ENCODE assay signal across 20 cellular contexts in genomic region chr11:19827399-19828135, GRCh38.
DNase-seq lines count a peak whose midpoint lies in the region; FAIRE-seq and TF ChIP-seq lines count a peak whose summit lies in the region.
"Had no signal": no experiment of that assay in that cellular context is flagged by ENCODE, and none has a peak within 500 bp of the region (broad histone marks: within the 10 kb centered on the region; RNA-seq: fewer than 3 reads in every experiment).

No MANE protein-coding gene starts in this region.

- H3K27me3 ChIP-seq in neural progenitor cell (no peaks in the 10 kb centered on the region), vagina (no peaks in the 10 kb centered on the region)
- H3K27me3 ChIP-seq in CD8-positive, alpha-beta memory T cell (ENCODE audit: insufficient read depth, low read length, poor library complexity, severe bottlenecking): no peaks in the 10 kb centered on the region
- H3K27me3 ChIP-seq: stomach had no signal

- H4K20me1 ChIP-seq in neural progenitor cell (ENCODE audit: low read depth): peaks cover 6% of the 10 kb centered on the region

- no peak overlapping the region for H3K9ac ChIP-seq in neural progenitor cell

- H3K4me2 ChIP-seq in neural progenitor cell: peak overlapping the region; percentile 19

- H3K4me3 ChIP-seq in neural progenitor cell: no peak overlapping the region
- H3K4me3 ChIP-seq in CD8-positive, alpha-beta memory T cell (ENCODE audit: low read length): no peak overlapping the region
- no peak overlapping the region for H3K4me3 ChIP-seq in vagina
- H3K4me3 ChIP-seq: GM12878, K562, stomach had no signal

- no peak overlapping the region for H3K4me3 Mint-ChIP-seq in T-helper 2 cell treated with Interferon-gamma antibody and Interleukin-4, amounts not matched to agents 5 μg/mL and 100 μg/mL, for 36 hours
- no peak overlapping the region for H3K4me3 Mint-ChIP-seq in neural progenitor cell
- peak overlapping the region in 1 of 7 donors; percentile 59 for H3K4me3 Mint-ChIP-seq in CD8-positive, alpha-beta memory T cell
- H3K4me3 Mint-ChIP-seq: activated T-cell treated with anti-CD3 and anti-CD28 coated beads, Interleukin-2, amount 50 U/mL, for 24 hours; memory B cell had no signal

- DNase-seq in T-helper 2 cell treated with Interferon-gamma antibody and Interleukin-4, amounts not matched to agents 5 μg/mL and 100 μg/mL, for 36 hours (ENCODE audit: low spot score): no peak
- no peak for DNase-seq in T-helper 2 cell
- peak; percentile 47 for DNase-seq in NCI-H2171 (lab: John Stamatoyannopoulos, UW)
- DNase-seq in erythroblast (lab: John Stamatoyannopoulos, UW): peak; percentile 1 to 9
- DNase-seq in neural progenitor cell (ENCODE audit: low spot score): peak; percentile 73
- DNase-seq in frontal cortex (ENCODE audit: low spot score in 2 of 2): no peak
- DNase-seq in CD8-positive, alpha-beta memory T cell: no peak
- DNase-seq in vagina (ENCODE audit: extremely low spot score in 2 of 2): no peak
- DNase-seq: activated T-cell treated with anti-CD3 and anti-CD28 coated beads, Interleukin-2, amount 50 U/mL, for 24 hours; caudate nucleus; foreskin melanocyte; NCI-H1092 treated with DMSO at 0.1 percent for 48 hours; stomach had no signal

- no peak for FAIRE-seq in frontal cortex (lab: Jason Lieb, UNC)
- FAIRE-seq: G401.6, GM12878, K562, TTC549, urothelium cell line had no signal

- H3K27me3 Mint-ChIP-seq in T-helper 2 cell treated with Interferon-gamma antibody and Interleukin-4, amounts not matched to agents 5 μg/mL and 100 μg/mL, for 36 hours (ENCODE audit: low read depth): no peaks in the 10 kb centered on the region
- peaks cover 2% of the 10 kb centered on the region for H3K27me3 Mint-ChIP-seq in neural progenitor cell (ENCODE audit: insufficient read depth, low read depth)
- H3K27me3 Mint-ChIP-seq in CD8-positive, alpha-beta memory T cell: peaks cover under 1 to 13% of the 10 kb centered on the region in 2 donors
- H3K27me3 Mint-ChIP-seq: activated T-cell treated with anti-CD3 and anti-CD28 coated beads, Interleukin-2, amount 50 U/mL, for 24 hours had no signal

- intact Hi-C loops in vagina (cut with DNase I): no loop called here

- H3K9me3 Mint-ChIP-seq in T-helper 2 cell treated with Interferon-gamma antibody and Interleukin-4, amounts not matched to agents 5 μg/mL and 100 μg/mL, for 36 hours: no peaks in the 10 kb centered on the region
- H3K9me3 Mint-ChIP-seq in neural progenitor cell: no peaks in the 10 kb centered on the region
- H3K9me3 Mint-ChIP-seq in CD8-positive, alpha-beta memory T cell: no peaks in the 10 kb centered on the region
- H3K9me3 Mint-ChIP-seq: activated T-cell treated with anti-CD3 and anti-CD28 coated beads, Interleukin-2, amount 50 U/mL, for 24 hours; memory B cell had no signal

- H2AFZ ChIP-seq in neural progenitor cell (replicated peaks): no peak overlapping the region

- peak overlapping the region; percentile 24 for H3K27ac Mint-ChIP-seq in T-helper 2 cell treated with Interferon-gamma antibody and Interleukin-4, amounts not matched to agents 5 μg/mL and 100 μg/mL, for 36 hours
- H3K27ac Mint-ChIP-seq in neural progenitor cell: peak overlapping the region; percentile 59
- peak overlapping the region in 1 of 8 donors; percentile 55 for H3K27ac Mint-ChIP-seq in CD8-positive, alpha-beta memory T cell
- H3K27ac Mint-ChIP-seq: activated T-cell treated with anti-CD3 and anti-CD28 coated beads, Interleukin-2, amount 50 U/mL, for 24 hours; memory B cell had no signal

- H3K36me3 Mint-ChIP-seq in T-helper 2 cell treated with Interferon-gamma antibody and Interleukin-4, amounts not matched to agents 5 μg/mL and 100 μg/mL, for 36 hours (ENCODE audit: low read depth): no peaks in the 10 kb centered on the region
- no peaks in the 10 kb centered on the region for H3K36me3 Mint-ChIP-seq in neural progenitor cell
- no peaks in the 10 kb centered on the region for H3K36me3 Mint-ChIP-seq in CD8-positive, alpha-beta memory T cell
- H3K36me3 Mint-ChIP-seq: memory B cell had no signal

- H3K4me1 ChIP-seq in neural progenitor cell: peaks cover 37% of the 10 kb centered on the region
- no peaks in the 10 kb centered on the region for H3K4me1 ChIP-seq in CD8-positive, alpha-beta memory T cell (ENCODE audit: insufficient read depth, low read length)
- peaks cover 15% of the 10 kb centered on the region for H3K4me1 ChIP-seq in vagina

- H3K79me2 ChIP-seq in neural progenitor cell (ENCODE audit: low read depth): peaks cover 11% of the 10 kb centered on the region

- H3K9me3 ChIP-seq in neural progenitor cell (ENCODE audit: low read depth) (no peaks in the 10 kb centered on the region), vagina (no peaks in the 10 kb centered on the region)
- H3K9me3 ChIP-seq in CD8-positive, alpha-beta memory T cell (ENCODE audit: low read length): no peaks in the 10 kb centered on the region
- H3K9me3 ChIP-seq: stomach had no signal

- TF ChIP-seq CTCF in neural progenitor cell (IDR thresholded peaks at IDR 0.05): no peak
- no peak for TF ChIP-seq CTCF in vagina (IDR thresholded peaks at IDR 0.05)

- H3K4me1 Mint-ChIP-seq in T-helper 2 cell treated with Interferon-gamma antibody and Interleukin-4, amounts not matched to agents 5 μg/mL and 100 μg/mL, for 36 hours (ENCODE audit: low read depth): no peaks in the 10 kb centered on the region
- peaks cover 31% of the 10 kb centered on the region for H3K4me1 Mint-ChIP-seq in neural progenitor cell
- no peaks in the 10 kb centered on the region for H3K4me1 Mint-ChIP-seq in CD8-positive, alpha-beta memory T cell
- H3K4me1 Mint-ChIP-seq: memory B cell had no signal

- H3F3A ChIP-seq in neural progenitor cell (ENCODE audit: low read depth): peaks cover 43% of the 10 kb centered on the region

- H3K36me3 ChIP-seq in neural progenitor cell: no peaks in the 10 kb centered on the region
- no peaks in the 10 kb centered on the region for H3K36me3 ChIP-seq in CD8-positive, alpha-beta memory T cell (ENCODE audit: insufficient read depth, low read length)
- H3K36me3 ChIP-seq in vagina: no peaks in the 10 kb centered on the region

- TF ChIP-seq POLR2A in erythroblast (IDR thresholded peaks at IDR 0.05; ENCODE audit: low read length) (no peak), vagina (IDR thresholded peaks at IDR 0.05) (no peak)

- CTCF ChIA-PET in CD8-positive, alpha-beta memory T cell (lab: Charles Lee): no interaction called here

- POLR2A ChIA-PET in CD8-positive, alpha-beta memory T cell (lab: Charles Lee): no interaction called here

- H3K27ac ChIP-seq in neural progenitor cell: peak overlapping the region; percentile 58
- H3K27ac ChIP-seq in CD8-positive, alpha-beta memory T cell (ENCODE audit: low read depth, low read length): no peak overlapping the region
- H3K27ac ChIP-seq in vagina: no peak overlapping the region
- H3K27ac ChIP-seq: HL-60, stomach had no signal

Comparison
In these comparisons a context has a peak if more than half of its experiments do, and no peak if none do; other contexts are left out.
1. DNase-seq: peak in NCI-H2171 (single experiment), erythroblast (2 of 2) and neural progenitor cell (single experiment); none in T-helper 2 cell treated with Interferon-gamma antibody and Interleukin-4, amounts not matched to agents 5 μg/mL and 100 μg/mL, for 36 hours (single experiment), T-helper 2 cell (0 of 5), frontal cortex (0 of 2), CD8-positive, alpha-beta memory T cell (0 of 5) and vagina (0 of 2).